32 cellular contexts compared by ENCODE assay signal in the genomic region with DNA sequence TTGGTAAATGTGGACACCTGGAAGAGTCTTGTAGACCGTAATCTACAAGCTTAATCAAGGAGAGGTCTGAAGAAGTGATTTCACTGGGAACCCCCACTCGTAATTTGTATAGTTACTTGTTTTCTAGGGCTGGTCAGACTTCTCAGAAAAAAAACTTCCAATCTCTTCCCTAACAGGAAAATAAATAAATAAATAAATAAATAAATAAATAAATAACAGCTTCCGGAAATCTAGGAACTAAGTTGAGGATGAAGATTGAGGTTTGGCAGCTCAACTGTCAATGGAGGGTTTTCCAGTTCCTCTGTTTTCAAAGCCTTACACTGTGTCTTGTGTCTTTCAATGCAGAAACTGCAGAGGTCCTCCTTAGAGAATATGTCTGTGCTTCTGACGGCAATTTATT. TPM values are rescaled to one million over a fixed set of nuclear protein-coding genes. Genes with fewer than 3 reads are reported as not detected.
"Had no signal": no experiment of that assay in that cellular context is flagged by ENCODE, and none has a peak within 500 bp of the region (broad histone marks: within the 10 kb centered on the region; RNA-seq: fewer than 3 reads in every experiment).

No MANE protein-coding gene starts in this region.

- H3K4me3 Mint-ChIP-seq: stimulated activated effector memory CD8-positive, alpha-beta T cell treated with anti-CD3 and anti-CD28 coated beads, Interleukin-12 subunit alpha, Interleukin-12 subunit beta, amount 100 ng/mL, for 72 hours; stimulated activated memory B cell treated with anti-CD40 and anti-IgM and Interleukin-4, amounts not matched to agents 10 μg/mL and 1 μg/mL and 100 μg/mL, for 72 hours; stimulated activated naive B cell treated with anti-CD40 and anti-IgM and Interleukin-4, amounts not matched to agents 10 μg/mL and 1 μg/mL and 100 μg/mL, for 72 hours; stimulated activated naive CD8-positive, alpha-beta T cell treated with anti-CD3 and anti-CD28 coated beads, Interleukin-15, amount 100 ng/mL, for 72 hours; stimulated activated naive CD8-positive, alpha-beta T cell treated with anti-CD3 and anti-CD28 coated beads, Interleukin-15, Interleukin-2, amounts not matched to agents 100 ng/mL and 50 ng/mL, for 24 hours; type B pancreatic cell had no signal

- H3K4me3 ChIP-seq: stomach, suprapubic skin, testis, thoracic aorta, thyroid gland, tibial artery, tibial nerve, transverse colon, upper lobe of left lung, upper lobe of right lung, uterus, vagina had no signal

- H3K9me3 ChIP-seq: stomach, suprapubic skin, testis, thoracic aorta, thyroid gland, tibial artery, tibial nerve, transverse colon, upper lobe of left lung, upper lobe of right lung, uterus, vagina had no signal

- DNase-seq: stimulated activated CD4-positive, alpha-beta T cell treated with anti-CD3 and anti-CD28 coated beads, Interleukin-2, amount 100 ng/mL, for 48 hours; stimulated activated CD4-positive, alpha-beta T cell treated with anti-CD3 and anti-CD28 coated beads, Interleukin-4, amount 100 ng/mL, for 1 hour; stimulated activated CD4-positive, alpha-beta T cell treated with anti-CD3 and anti-CD28 coated beads, Interleukin-4, amount 100 ng/mL, for 24 hours; stimulated activated CD4-positive, alpha-beta T cell treated with anti-CD3 and anti-CD28 coated beads, Interleukin-4, amount 100 ng/mL, for 4 hours; stimulated activated CD8-positive, alpha-beta memory T cell treated with anti-CD3 and anti-CD28 coated beads, Interleukin-4, amount 100 ng/mL, for 48 hours; stimulated activated naive B cell treated with anti-CD40 and anti-IgM and Interleukin-4, amounts not matched to agents 10 μg/mL and 1 μg/mL and 100 μg/mL, for 72 hours; stimulated activated naive CD4-positive, alpha-beta T cell; stimulated activated naive CD4-positive, alpha-beta T cell treated with Interleukin-2 at 50 U/mL for 16 hours; stimulated activated naive CD8-positive, alpha-beta T cell treated with anti-CD3 and anti-CD28 coated beads, Interleukin-15, amount 100 ng/mL, for 72 hours; stimulated activated naive CD8-positive, alpha-beta T cell treated with anti-CD3 and anti-CD28 coated beads, Interleukin-15, Interleukin-2, amounts not matched to agents 100 U/mL and 50 U/mL, for 24 hours; stomach; substantia nigra; testis; thyroid gland; tibial artery; transverse colon; trophoblast cell; upper lobe of left lung; upper lobe of right lung; uterus had no signal

- H3K27me3 ChIP-seq: stomach, suprapubic skin, testis, thyroid gland, tibial artery, tibial nerve, transverse colon, upper lobe of left lung, upper lobe of right lung, uterus, vagina had no signal

- H3K36me3 ChIP-seq: stomach, suprapubic skin, thoracic aorta, thyroid gland, tibial artery, tibial nerve, transverse colon, upper lobe of left lung, upper lobe of right lung, uterus, vagina had no signal

- H3K27ac Mint-ChIP-seq: stimulated activated effector memory CD8-positive, alpha-beta T cell treated with anti-CD3 and anti-CD28 coated beads, Interleukin-12 subunit alpha, Interleukin-12 subunit beta, amount 100 ng/mL, for 72 hours; stimulated activated memory B cell treated with anti-CD40 and anti-IgM and Interleukin-4, amounts not matched to agents 10 μg/mL and 1 μg/mL and 100 μg/mL, for 72 hours; stimulated activated naive B cell treated with anti-CD40 and anti-IgM and Interleukin-4, amounts not matched to agents 10 μg/mL and 1 μg/mL and 100 μg/mL, for 72 hours; stimulated activated naive CD8-positive, alpha-beta T cell treated with anti-CD3 and anti-CD28 coated beads, Interleukin-15, amount 100 ng/mL, for 72 hours; stimulated activated naive CD8-positive, alpha-beta T cell treated with anti-CD3 and anti-CD28 coated beads, Interleukin-15, Interleukin-2, amounts not matched to agents 100 ng/mL and 50 ng/mL, for 24 hours; type B pancreatic cell had no signal

- H3K4me1 Mint-ChIP-seq: stimulated activated effector memory CD8-positive, alpha-beta T cell treated with anti-CD3 and anti-CD28 coated beads, Interleukin-12 subunit alpha, Interleukin-12 subunit beta, amount 100 ng/mL, for 72 hours; stimulated activated memory B cell treated with anti-CD40 and anti-IgM and Interleukin-4, amounts not matched to agents 10 μg/mL and 1 μg/mL and 100 μg/mL, for 72 hours; stimulated activated naive B cell treated with anti-CD40 and anti-IgM and Interleukin-4, amounts not matched to agents 10 μg/mL and 1 μg/mL and 100 μg/mL, for 72 hours; stimulated activated naive CD8-positive, alpha-beta T cell treated with anti-CD3 and anti-CD28 coated beads, Interleukin-15, amount 100 ng/mL, for 72 hours had no signal

- ATAC-seq: stimulated activated effector memory CD8-positive, alpha-beta T cell treated with anti-CD3 and anti-CD28 coated beads, Interleukin-12 subunit alpha, Interleukin-12 subunit beta, amount 100 ng/mL, for 72 hours; stimulated activated memory B cell treated with anti-CD40 and anti-IgM and Interleukin-4, amounts not matched to agents 10 μg/mL and 1 μg/mL and 100 μg/mL, for 72 hours; stimulated activated naive B cell treated with anti-CD40 and anti-IgM and Interleukin-4, amounts not matched to agents 10 μg/mL and 1 μg/mL and 100 μg/mL, for 72 hours; stimulated activated naive CD8-positive, alpha-beta T cell treated with anti-CD3 and anti-CD28 coated beads, Interleukin-15, amount 100 ng/mL, for 72 hours; stimulated activated naive CD8-positive, alpha-beta T cell treated with anti-CD3 and anti-CD28 coated beads, Interleukin-15, Interleukin-2, amounts not matched to agents 100 U/mL and 50 U/mL, for 24 hours; upper lobe of right lung had no signal

- H3K4me1 ChIP-seq: stomach, suprapubic skin, testis, thyroid gland, tibial artery, tibial nerve, transverse colon, upper lobe of left lung, upper lobe of right lung, uterus, vagina had no signal

- H3K27ac ChIP-seq: stomach, suprapubic skin, testis, thoracic aorta, thyroid gland, tibial artery, tibial nerve, transverse colon, upper lobe of left lung, upper lobe of right lung, uterus, vagina had no signal

- H3K9me3 Mint-ChIP-seq: stimulated activated naive B cell treated with anti-CD40 and anti-IgM and Interleukin-4, amounts not matched to agents 10 μg/mL and 1 μg/mL and 100 μg/mL, for 72 hours; stimulated activated naive CD8-positive, alpha-beta T cell treated with anti-CD3 and anti-CD28 coated beads, Interleukin-15, amount 100 ng/mL, for 72 hours; stimulated activated naive CD8-positive, alpha-beta T cell treated with anti-CD3 and anti-CD28 coated beads, Interleukin-15, Interleukin-2, amounts not matched to agents 100 ng/mL and 50 ng/mL, for 24 hours; type B pancreatic cell had no signal

- H3K36me3 Mint-ChIP-seq: stimulated activated effector memory CD8-positive, alpha-beta T cell treated with anti-CD3 and anti-CD28 coated beads, Interleukin-12 subunit alpha, Interleukin-12 subunit beta, amount 100 ng/mL, for 72 hours; stimulated activated memory B cell treated with anti-CD40 and anti-IgM and Interleukin-4, amounts not matched to agents 10 μg/mL and 1 μg/mL and 100 μg/mL, for 72 hours; stimulated activated naive B cell treated with anti-CD40 and anti-IgM and Interleukin-4, amounts not matched to agents 10 μg/mL and 1 μg/mL and 100 μg/mL, for 72 hours; type B pancreatic cell had no signal

- H3K27me3 Mint-ChIP-seq: stimulated activated memory B cell treated with anti-CD40 and anti-IgM and Interleukin-4, amounts not matched to agents 10 μg/mL and 1 μg/mL and 100 μg/mL, for 72 hours; stimulated activated naive B cell treated with anti-CD40 and anti-IgM and Interleukin-4, amounts not matched to agents 10 μg/mL and 1 μg/mL and 100 μg/mL, for 72 hours; stimulated activated naive CD8-positive, alpha-beta T cell treated with anti-CD3 and anti-CD28 coated beads, Interleukin-15, amount 100 ng/mL, for 72 hours; stimulated activated naive CD8-positive, alpha-beta T cell treated with anti-CD3 and anti-CD28 coated beads, Interleukin-15, Interleukin-2, amounts not matched to agents 100 ng/mL and 50 ng/mL, for 24 hours; type B pancreatic cell had no signal

RNA-seq across cellular contexts. Expression of gene TYR, which starts 17.7 kb away (rescaled TPM):
- total RNA-seq: stomach, subcutaneous adipose tissue, temporal lobe, thoracic aorta, thyroid gland, tibial nerve, transverse colon, upper lobe of left lung, upper lobe of right lung, ureter, urinary bladder, uterus, vagina had no signal
